Comparison of ENCODE assay signal across 9 cellular contexts in genomic region chr2:73385486-73386341, GRCh38. TPM values are rescaled to one million over a fixed set of nuclear protein-coding genes. Genes with fewer than 3 reads are reported as not detected.
DNase-seq lines count a peak whose midpoint lies in the region; ATAC-seq, FAIRE-seq and TF ChIP-seq lines count a peak whose summit lies in the region.
"Had no signal": no experiment of that assay in that cellular context is flagged by ENCODE, and none has a peak within 500 bp of the region (broad histone marks: within the 10 kb centered on the region; RNA-seq: fewer than 3 reads in every experiment).

Gene ALMS1 (plus strand): TSS chr2:73385836. CDS start chr2:73385869, 33 bp downstream.

- peaks cover 17% of the 10 kb centered on the region for H3K4me1 Mint-ChIP-seq in WTC11
- H3K4me1 Mint-ChIP-seq in immature natural killer cell = peaks cover 19 to 41% of the 10 kb centered on the region in 2 donors

- peaks cover 34% of the 10 kb centered on the region for H3K27me3 Mint-ChIP-seq in WTC11 (ENCODE audit: low read depth)
- H3K27me3 Mint-ChIP-seq in immature natural killer cell (ENCODE audit: low read depth in 3 of 3) = peaks cover 0 to 11% (median 6%) of the 10 kb centered on the region in 3 donors

- H3K4me3 ChIP-seq in bronchial epithelial cell (ENCODE audit: low read depth, low read length) = peak within 1 kb of the TSS; percentile 64

- H3K27ac Mint-ChIP-seq in WTC11 (peak within 1 kb of the TSS; percentile 93), immature natural killer cell (peak within 1 kb of the TSS; percentile 92 to 99 (median 94))

- H3K36me3 Mint-ChIP-seq in WTC11 = no peaks in the 10 kb centered on the region
- no peaks in the 10 kb centered on the region for H3K36me3 Mint-ChIP-seq in immature natural killer cell

- no peaks in the 10 kb centered on the region for H3K27me3 ChIP-seq in bronchial epithelial cell (ENCODE audit: control insufficient read depth, insufficient read depth, low read length)

- peak; percentile 23 for TF ChIP-seq CTCF in AG09319 (IDR thresholded peaks at IDR 0.05; ENCODE audit: low read depth, low read length)
- no peak for TF ChIP-seq CTCF in WTC11 (IDR thresholded peaks at IDR 0.05)
- TF ChIP-seq CTCF in bronchial epithelial cell (IDR thresholded peaks at IDR 0.05; ENCODE audit: insufficient read depth, low read length, severe bottlenecking) = peak; percentile 37

- H3K9me3 Mint-ChIP-seq in WTC11 (no peaks in the 10 kb centered on the region), immature natural killer cell (no peaks in the 10 kb centered on the region)

- CTCF ChIA-PET in WTC11 (lab: Charles Lee) = interaction anchor here (0.6 to 2.2 kb wide), 6 partner anchors 19 to 498 kb away, joined by 3 to 16 read pairs (median 3); partner anchors contain the start of genes FBXO41 and SPR

- H3K36me3 ChIP-seq in bronchial epithelial cell (ENCODE audit: control insufficient read depth, insufficient read depth, low read length) = no peaks in the 10 kb centered on the region

- DNase-seq in AG09319 (ENCODE audit: extremely low read depth, low read depth) (peak; percentile 72), NCI-H226 (peak; percentile 85), WTC11 (ENCODE audit: low spot score) (peak; percentile 86), bronchial epithelial cell (ENCODE audit: low read depth) (peak; percentile 63), immature natural killer cell (peak; percentile 83 to 89 (median 88)), smooth muscle cell of the brain vasculature (ENCODE audit: low read depth, low spot score) (peak; percentile 54)

- no peak for FAIRE-seq in bronchial epithelial cell (lab: Jason Lieb, UNC)
- FAIRE-seq: TTC549 had no signal

- peak within 1 kb of the TSS; percentile 94 for H3K4me3 Mint-ChIP-seq in WTC11
- H3K4me3 Mint-ChIP-seq in immature natural killer cell = peak within 1 kb of the TSS; percentile 84 to 93 (median 89)

- POLR2A ChIA-PET in WTC11 (lab: Charles Lee) = interaction anchor here (0.7 to 0.8 kb wide), 3 partner anchors 45 to 165 kb away, joined by 3 read pairs; partner anchors contain the start of gene CCT7

- ATAC-seq in GM19023 (IDR thresholded peaks at IDR 0.05; ENCODE audit: unreplicated experiment) (peak; percentile 86), HG03196 (IDR thresholded peaks at IDR 0.05; ENCODE audit: unreplicated experiment) (peak; percentile 91), WTC11 (peak; percentile 89)

TF ChIP-seq in WTC11, 78 proteins besides CTCF, POLR2A, EP300 and RAD21 (continues in another document):
- TF ChIP-seq FOXP1 (CRISPR knock-in tag; IDR thresholded peaks at IDR 0.05; ENCODE audit: borderline replicate concordance) (peak; percentile 77; the same call in 1 of the 2 replicates), GABPB1 (CRISPR knock-in tag; IDR thresholded peaks at IDR 0.05) (peak; percentile 34; the same call in 1 of the 2 replicates), ZNF532 (CRISPR knock-in tag; IDR thresholded peaks at IDR 0.05; ENCODE audit: borderline replicate concordance) (no peak), RORB (CRISPR knock-in tag; IDR thresholded peaks at IDR 0.05) (no peak), GTF2I (CRISPR knock-in tag; conservative IDR thresholded peaks at IDR 0.05) (no peak), USF1 (CRISPR knock-in tag; IDR thresholded peaks at IDR 0.05) (peak; percentile 38; the same call in 1 of the 2 replicates), ARID4B (CRISPR knock-in tag; IDR thresholded peaks at IDR 0.05; ENCODE audit: borderline replicate concordance) (peak; percentile 15; the same call in 1 of the 2 replicates), ZNF263 (CRISPR knock-in tag; IDR thresholded peaks at IDR 0.05; ENCODE audit: low read depth) (peak; percentile 99), ZNF232 (CRISPR knock-in tag; IDR thresholded peaks at IDR 0.05) (peak; percentile 74; the same call in 1 of the 2 replicates), RELA (CRISPR knock-in tag; IDR thresholded peaks at IDR 0.05; ENCODE audit: borderline replicate concordance) (0 out of 2 replicates have a peak, but pooled peaks have one; percentile 35), ETV6 (CRISPR knock-in tag; IDR thresholded peaks at IDR 0.05) (peak; percentile 56; the same call in 1 of the 2 replicates), FOXP4 (CRISPR knock-in tag; IDR thresholded peaks at IDR 0.05) (peak; percentile 19; the same call in 1 of the 2 replicates), SMAD4 (CRISPR knock-in tag; IDR thresholded peaks at IDR 0.05) (no peak)

RNA-seq across cellular contexts. Expression of gene ALMS1, which starts in this region (rescaled TPM):
- total RNA-seq in WTC11 (2021) (29.2 to 37.3 TPM (median 34.7 TPM) in 3 replicates), bronchial epithelial cell (7.4 and 7.9 TPM in 2 replicates)
- 1 to 10 TPM; 1.5 to 6.4 (median 3.0) TPM for polyA plus RNA-seq in immature natural killer cell

Comparison
In these comparisons a context has a peak if more than half of its experiments do, and no peak if none do; other contexts are left out.
1. Peak in every context shown above with its lines: DNase-seq, ATAC-seq and H3K4me3 ChIP-seq.